ENCODE assay signal across 3 cellular contexts in genomic region chr9:35446012-35446411, GRCh38. TPM values are rescaled to one million over a fixed set of nuclear protein-coding genes. Genes with fewer than 3 reads are reported as not detected.
"Had no signal": no experiment of that assay in that cellular context is flagged by ENCODE, and none has a peak within 500 bp of the region (broad histone marks: within the 10 kb centered on the region; RNA-seq: fewer than 3 reads in every experiment).

No MANE protein-coding gene starts in this region.

- DNase-seq: GDM1, GF-D8 had no signal

- H3K4me3 ChIP-seq: GM12878 had no signal

- ATAC-seq: GM12878 had no signal

RNA-seq across cellular contexts. Expression of gene RUSC2, which starts 43.9 kb away (rescaled TPM):
- total RNA-seq: GM12878 had no signal
